13 cellular contexts compared by ENCODE assay signal in genomic region chr18:3607309-3608098, GRCh38.
DNase-seq lines count a peak whose midpoint lies in the region; ATAC-seq and TF ChIP-seq lines count a peak whose summit lies in the region.
"Had no signal": no experiment of that assay in that cellular context is flagged by ENCODE, and none has a peak within 500 bp of the region (broad histone marks: within the 10 kb centered on the region; RNA-seq: fewer than 3 reads in every experiment).

No MANE protein-coding gene starts in this region.

- no peak for TF ChIP-seq RAD21 in IMR-90 (IDR thresholded peaks at IDR 0.05; ENCODE audit: low read length)

- peak overlapping the region; percentile 12 for H3K4me3 Mint-ChIP-seq in T-helper 1 cell treated with Interleukin-12 subunit alpha and Interleukin-12 subunit beta and Interleukin-4 antibody, amounts not matched to agents 30 μg/mL and 1 μg/mL, for 36 hours

- H3K9me3 ChIP-seq in IMR-90 (ENCODE audit: control insufficient read depth, insufficient read depth, low read length) = no peaks in the 10 kb centered on the region
- H3K9me3 ChIP-seq in neutrophil = no peaks in the 10 kb centered on the region

- BruUV-seq in IMR-90 (replicated peaks; lab: Mats Ljungman, UMichigan) = no TSS peak

- WGBS in IMR-90 (ENCODE audit: extremely low coverage in 2 of 2, insufficient read length in 1 of 2), 2 experiments = 100% methylated on average over 1 of the region's 8 CpGs; no CpG with 5 or more reads in 1 of the 2 experiments

- H3K4me3 ChIP-seq in IMR-90 (ENCODE audit: insufficient read depth, low read depth, low read length) (no peak overlapping the region), neutrophil (ENCODE audit: low read depth in 1 of 2, low read length in 1 of 2) (no peak overlapping the region)

- peak overlapping the region; percentile 91 for H2AK5ac ChIP-seq in IMR-90 (ENCODE audit: low read depth, low read length)

- H3K36me3 Mint-ChIP-seq in T-helper 1 cell treated with Interleukin-12 subunit alpha and Interleukin-12 subunit beta and Interleukin-4 antibody, amounts not matched to agents 30 μg/mL and 1 μg/mL, for 36 hours (ENCODE audit: low read depth) = peaks cover 13% of the 10 kb centered on the region

- no peak overlapping the region for H3K4me2 ChIP-seq in IMR-90 (ENCODE audit: low read depth, low read length)

- peak overlapping the region; percentile 85 for H2BK120ac ChIP-seq in IMR-90 (ENCODE audit: low read depth, low read length)

- intact Hi-C loops in IMR-90 (cut with micrococcal nuclease) = no loop called here

- peak overlapping the region; percentile 53; the same call in 1 of the 2 replicates for H3K23ac ChIP-seq in IMR-90 (ENCODE audit: low read depth, low read length)

- peaks cover 19% of the 10 kb centered on the region for H3K4me1 Mint-ChIP-seq in T-helper 1 cell treated with Interleukin-12 subunit alpha and Interleukin-12 subunit beta and Interleukin-4 antibody, amounts not matched to agents 30 μg/mL and 1 μg/mL, for 36 hours (ENCODE audit: low read depth)

- in situ Hi-C loops in IMR-90 (cut with MboI; ENCODE audit: low sequenced_read_pairs) = loop anchor here (25.0 kb wide), 1 partner anchor 620 kb away; no protein-coding TSS in a partner anchor

- H4K91ac ChIP-seq in IMR-90 (ENCODE audit: insufficient read depth, low read depth, low read length) = peak overlapping the region; percentile 81

- H3K14ac ChIP-seq in IMR-90 (replicated peaks; ENCODE audit: low read depth, low read length) = peak overlapping the region; percentile 70

- POLR2A ChIA-PET in IMR-90 (lab: Charles Lee; ENCODE audit: unreplicated experiment) = interaction anchor here (2.8 kb wide), 1 partner anchor 16 kb away, joined by 11 read pairs; no protein-coding TSS in a partner anchor

- peaks cover 10 to 40% of the 10 kb centered on the region in 2 experiments for H3K79me1 ChIP-seq in IMR-90 (ENCODE audit: low read depth in 1 of 2, low read length in 2 of 2)

- H4K20me1 ChIP-seq in IMR-90 (ENCODE audit: insufficient read depth, low read length) = no peaks in the 10 kb centered on the region

- H3K4me1 ChIP-seq in IMR-90 (ENCODE audit: control insufficient read depth, insufficient read depth, low read length) (peaks cover 18% of the 10 kb centered on the region), neutrophil (ENCODE audit: control insufficient read depth in 1 of 2, insufficient read depth in 1 of 2, low read depth in 1 of 2, low read length in 1 of 2) (peaks cover 42 to 46% of the 10 kb centered on the region in 2 experiments)

- H3K27ac Mint-ChIP-seq in T-helper 1 cell treated with Interleukin-12 subunit alpha and Interleukin-12 subunit beta and Interleukin-4 antibody, amounts not matched to agents 30 μg/mL and 1 μg/mL, for 36 hours = no peak overlapping the region
- H3K27ac Mint-ChIP-seq: activated naive CD4-positive, alpha-beta T cell treated with anti-CD3 and anti-CD28 coated beads, Interleukin-2, amount 50 U/mL, for 72 hours had no signal

- H3K9ac ChIP-seq in IMR-90 (ENCODE audit: low read depth, low read length) = peak overlapping the region; percentile 59; the same call in 1 of the 2 replicates

- ATAC-seq in IMR-90 (ENCODE audit: low read depth) = no peak
- no peak for ATAC-seq in HG03159 (IDR thresholded peaks at IDR 0.05; ENCODE audit: unreplicated experiment)
- ATAC-seq in GM21717 (IDR thresholded peaks at IDR 0.05; ENCODE audit: unreplicated experiment) = no peak
- ATAC-seq: activated naive CD4-positive, alpha-beta T cell treated with anti-CD3 and anti-CD28 coated beads, Interleukin-2, amount 50 U/mL, for 72 hours had no signal

- H3K36me3 ChIP-seq in IMR-90 (ENCODE audit: control insufficient read depth, insufficient read depth, low read length) (no peaks in the 10 kb centered on the region), neutrophil (no peaks in the 10 kb centered on the region)

- peak overlapping the region; percentile 88 for H3K4ac ChIP-seq in IMR-90 (ENCODE audit: low read depth, low read length)

- no peak for DNase-seq in T-helper 1 cell
- no peak for DNase-seq in IMR-90
- no peak for DNase-seq in iPS-NIHi11 (ENCODE audit: low spot score)
- DNase-seq: activated CD4-positive, alpha-beta T cell treated with anti-CD3 and anti-CD28 coated beads for 48 hours; foreskin fibroblast; NCI-H1930 had no signal

- peak overlapping the region; percentile 100 for H2BK5ac ChIP-seq in IMR-90 (ENCODE audit: low read depth, low read length, poor library complexity, severe bottlenecking)

- H3K18ac ChIP-seq in IMR-90 (ENCODE audit: low read depth, low read length) = peak overlapping the region; percentile 85

- H3K9me3 Mint-ChIP-seq in T-helper 1 cell treated with Interleukin-12 subunit alpha and Interleukin-12 subunit beta and Interleukin-4 antibody, amounts not matched to agents 30 μg/mL and 1 μg/mL, for 36 hours = no peaks in the 10 kb centered on the region
- H3K9me3 Mint-ChIP-seq: activated naive CD4-positive, alpha-beta T cell treated with anti-CD3 and anti-CD28 coated beads, Interleukin-2, amount 50 U/mL, for 72 hours had no signal

- H4K5ac ChIP-seq in IMR-90 (ENCODE audit: low read depth, low read length) = peak overlapping the region; percentile 83

- H2AK9ac ChIP-seq in IMR-90 (replicated peaks; ENCODE audit: low read depth, low read length, poor library complexity) = peak overlapping the region; percentile 17

- peak overlapping the region; percentile 81; the same call in 2 of the 3 replicates for H2BK15ac ChIP-seq in IMR-90 (ENCODE audit: low read depth, low read length)

- TF ChIP-seq CTCF in IMR-90 (conservative IDR thresholded peaks at IDR 0.05; ENCODE audit: low read depth, low read length) (no peak), neutrophil (IDR thresholded peaks at IDR 0.05) (no peak)

- CTCF ChIA-PET in IMR-90 (lab: Yijun Ruan, JAX) = interaction anchor here (0.6 to 2.5 kb wide), 2 partner anchors 10 to 13 kb away, joined by 3 to 9 read pairs; no protein-coding TSS in a partner anchor

- peak overlapping the region; percentile 30 for H2BK20ac ChIP-seq in IMR-90 (ENCODE audit: low read depth, low read length)

- H3K27ac ChIP-seq in IMR-90 (ENCODE audit: insufficient read depth, low read length) = peak overlapping the region; percentile 81
- peak overlapping the region; percentile 32 for H3K27ac ChIP-seq in cingulate gyrus (ENCODE audit: low read depth, low read length)
- peak overlapping the region; percentile 95 for H3K27ac ChIP-seq in neutrophil
- H3K27ac ChIP-seq: 22Rv1 had no signal

- H3K27me3 Mint-ChIP-seq in T-helper 1 cell treated with Interleukin-12 subunit alpha and Interleukin-12 subunit beta and Interleukin-4 antibody, amounts not matched to agents 30 μg/mL and 1 μg/mL, for 36 hours (ENCODE audit: low read depth) = no peaks in the 10 kb centered on the region

- dilution Hi-C loops in IMR-90 (cut with HindIII; ENCODE audit: low sequenced_read_pairs, unreplicated experiment) = no loop called here

- H3K27me3 ChIP-seq in IMR-90 (ENCODE audit: control insufficient read depth, insufficient read depth, low read length) = no peaks in the 10 kb centered on the region
- H3K27me3 ChIP-seq in neutrophil = no peaks in the 10 kb centered on the region

- peaks cover 12% of the 10 kb centered on the region; the same call in 1 of the 2 replicates for H3K9me1 ChIP-seq in IMR-90 (ENCODE audit: insufficient read depth, low read length)

- TF ChIP-seq POLR2A in IMR-90 (IDR thresholded peaks at IDR 0.05; ENCODE audit: low read depth, low read length) = no peak

- peak overlapping the region; percentile 22 to 83; a peak in 3 of 4 replicates for H4K8ac ChIP-seq in IMR-90 (ENCODE audit: low read depth in 2 of 2, low read length in 2 of 2)

- no peak overlapping the region for H3K56ac ChIP-seq in IMR-90 (ENCODE audit: extremely low read depth, insufficient read depth, low read length)

- H2AFZ ChIP-seq in IMR-90 (replicated peaks; ENCODE audit: low read length, poor library complexity) = no peak overlapping the region

TF ChIP-seq in IMR-90, 13 proteins besides CTCF, POLR2A, EP300 and RAD21:
- no peak for TF ChIP-seq MXI1 (IDR thresholded peaks at IDR 0.05; ENCODE audit: borderline replicate concordance, low read depth, low read length)
- no peak for TF ChIP-seq BHLHE40 (IDR thresholded peaks at IDR 0.05; ENCODE audit: low read depth, low read length)
- TF ChIP-seq, protein P1, sequence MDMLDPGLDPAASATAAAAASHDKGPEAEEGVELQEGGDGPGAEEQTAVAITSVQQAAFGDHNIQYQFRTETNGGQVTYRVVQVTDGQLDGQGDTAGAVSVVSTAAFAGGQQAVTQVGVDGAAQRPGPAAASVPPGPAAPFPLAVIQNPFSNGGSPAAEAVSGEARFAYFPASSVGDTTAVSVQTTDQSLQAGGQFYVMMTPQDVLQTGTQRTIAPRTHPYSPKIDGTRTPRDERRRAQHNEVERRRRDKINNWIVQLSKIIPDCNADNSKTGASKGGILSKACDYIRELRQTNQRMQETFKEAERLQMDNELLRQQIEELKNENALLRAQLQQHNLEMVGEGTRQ (IDR thresholded peaks at IDR 0.05; ENCODE audit: low read depth, low read length) = no peak
- TF ChIP-seq RFX5 (IDR thresholded peaks at IDR 0.05; ENCODE audit: low read depth, low read length) = no peak
- TF ChIP-seq RCOR1 (IDR thresholded peaks at IDR 0.05; ENCODE audit: insufficient replicate concordance, low read length) = no peak
- TF ChIP-seq NFE2L2 (IDR thresholded peaks at IDR 0.05; ENCODE audit: low read depth, low read length) = no peak
- no peak for TF ChIP-seq MAFK (IDR thresholded peaks at IDR 0.05; ENCODE audit: low read depth, low read length)
- TF ChIP-seq SMC3 (IDR thresholded peaks at IDR 0.05; ENCODE audit: low read depth, low read length) = no peak
- no peak for TF ChIP-seq FOS (IDR thresholded peaks at IDR 0.05; ENCODE audit: low read depth, low read length)
- TF ChIP-seq CHD1 (IDR thresholded peaks at IDR 0.05; ENCODE audit: low read depth, low read length) = no peak
- no peak for TF ChIP-seq MAZ (IDR thresholded peaks at IDR 0.05; ENCODE audit: borderline replicate concordance, low read depth, low read length)
- no peak for TF ChIP-seq ELK1 (IDR thresholded peaks at IDR 0.05; ENCODE audit: borderline replicate concordance, low read depth, low read length)
- TF ChIP-seq CEBPB (IDR thresholded peaks at IDR 0.05; ENCODE audit: low read depth, low read length) = no peak

Comparison
In these comparisons a context has a peak if more than half of its experiments do, and no peak if none do; other contexts are left out.
1. H3K27ac ChIP-seq: peak in every context shown above with its lines; median percentile 95 in neutrophil; 81 in IMR-90; 32 in cingulate gyrus.